ENCODE assay signal across 11 cellular contexts in genomic region chr5:80725446-80725845, GRCh38.
"Had no signal": no experiment of that assay in that cellular context is flagged by ENCODE, and none has a peak within 500 bp of the region (broad histone marks: within the 10 kb centered on the region; RNA-seq: fewer than 3 reads in every experiment).

No MANE protein-coding gene starts in this region.

- H3K27ac ChIP-seq: GM23248 had no signal

- H3K27ac Mint-ChIP-seq: GM23338, H9, HFFc6 had no signal

- H3K4me1 Mint-ChIP-seq: GM23338, H9 had no signal

- H3K9ac ChIP-seq: GM23248 had no signal

- H3K9me3 ChIP-seq: HAP-1 had no signal

- H3K4me1 ChIP-seq: HAP-1 had no signal

- ATAC-seq: GM23338, HCT116 had no signal

- FAIRE-seq: H1, H54 had no signal

- H2AFZ ChIP-seq: GM23248, GM23338 had no signal

- H3K4me3 ChIP-seq: GM23248, GM23338, HAP-1 had no signal

- H3K4me3 Mint-ChIP-seq: GM23338, H9, HFFc6 had no signal

- H3K4me2 ChIP-seq: GM23338 had no signal

- DNase-seq: GM23248, GOT3, H7, H9, HCEC 1CT, HFFc6 had no signal
